28 cellular contexts compared by ENCODE assay signal in the genomic region with DNA sequence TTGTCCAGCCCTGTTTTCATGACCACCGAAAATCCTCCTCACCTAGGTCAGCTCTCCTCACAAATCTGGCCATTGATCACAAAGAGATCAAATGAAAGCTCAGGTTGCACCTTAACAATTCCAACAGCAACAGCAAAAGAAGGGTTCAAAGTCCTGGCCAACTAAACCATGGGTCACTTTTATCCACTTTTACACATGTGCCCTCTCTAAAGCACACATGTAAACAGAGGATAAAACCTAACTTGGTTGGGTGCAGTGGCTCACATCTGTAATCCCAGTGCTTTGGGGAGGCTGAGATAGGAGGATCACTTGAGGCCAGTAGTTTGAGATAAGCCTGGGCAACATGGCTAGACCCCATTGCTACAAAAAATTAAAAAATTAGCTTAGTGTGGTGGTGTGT.
"Had no signal": no experiment of that assay in that cellular context is flagged by ENCODE, and none has a peak within 500 bp of the region (broad histone marks: within the 10 kb centered on the region; RNA-seq: fewer than 3 reads in every experiment).

No MANE protein-coding gene starts in this region.

- H3K27me3 ChIP-seq: ascending aorta, cardiac muscle cell, esophagus muscularis mucosa, foreskin keratinocyte, heart right ventricle, ovary, sigmoid colon, suprapubic skin, tibial artery had no signal

- DNase-seq: activated CD4-positive, alpha-beta T cell treated with anti-CD3 and anti-CD28 coated beads for 36 hours; activated CD4-positive, alpha-beta T cell treated with anti-CD3 and anti-CD28 coated beads, Interleukin-2, amount 50 U/mL, for 4 hours; activated CD4-positive, CD25-positive, alpha-beta regulatory T cell; activated effector memory CD4-positive, alpha-beta T cell treated with anti-CD3 and anti-CD28 coated beads, Interleukin-2, amount 50 U/mL, for 16 hours; activated naive CD4-positive, alpha-beta T cell treated with anti-CD3 and anti-CD28 coated beads for 36 hours; activated naive CD8-positive, alpha-beta T cell treated with anti-CD3 and anti-CD28 coated beads, Interleukin-2, amount 10 ng/mL, durations not matched to agents 7 days and 5 days; activated T-cell treated with anti-CD3 and anti-CD28 coated beads for 4 hours; activated T-cell treated with anti-CD3 and anti-CD28 coated beads, Interleukin-2, amount 50 U/mL, for 72 hours; cerebellar nuclear complex; cortex of kidney; foreskin keratinocyte; heart right ventricle; lower lobe of right lung; mesendoderm; mucosa of descending colon; nephron progenitor cell; ovary; retina; sigmoid colon; stimulated activated naive CD4-positive, alpha-beta T cell; T-helper 9 cell; tibial artery had no signal

- H3K4me1 ChIP-seq: prostate gland had no signal

- H3K27ac Mint-ChIP-seq: activated CD4-positive, alpha-beta T cell treated with anti-CD3 and anti-CD28 coated beads for 36 hours; activated naive CD4-positive, alpha-beta T cell treated with anti-CD3 and anti-CD28 coated beads for 36 hours; activated T-cell treated with anti-CD3 and anti-CD28 coated beads, Interleukin-2, amount 50 U/mL, for 72 hours; nephron progenitor cell had no signal

- H3K9me3 ChIP-seq: ascending aorta, esophagus muscularis mucosa, heart right ventricle, lower lobe of right lung, mucosa of descending colon, ovary, prostate gland, sigmoid colon, suprapubic skin, tibial artery had no signal

- ATAC-seq: activated CD4-positive, alpha-beta T cell treated with anti-CD3 and anti-CD28 coated beads for 36 hours; activated T-cell treated with anti-CD3 and anti-CD28 coated beads, Interleukin-2, amount 50 U/mL, for 72 hours; foreskin keratinocyte; heart right ventricle; lower lobe of right lung; mucosa of descending colon had no signal

- H3K27ac ChIP-seq: ascending aorta, cardiac muscle cell, esophagus muscularis mucosa, foreskin keratinocyte, heart right ventricle, lower lobe of right lung, ovary, prostate gland, sigmoid colon, suprapubic skin, tibial artery had no signal

- H3K9me3 Mint-ChIP-seq: activated naive CD4-positive, alpha-beta T cell treated with anti-CD3 and anti-CD28 coated beads for 36 hours; activated naive CD8-positive, alpha-beta T cell treated with anti-CD3 and anti-CD28 coated beads, Interleukin-2, amount 10 ng/mL, durations not matched to agents 7 days and 5 days; activated T-cell treated with anti-CD3 and anti-CD28 coated beads, Interleukin-2, amount 50 U/mL, for 72 hours; brain had no signal

- H3K4me3 ChIP-seq: ascending aorta, cardiac muscle cell, esophagus muscularis mucosa, heart right ventricle, lower lobe of right lung, mucosa of descending colon, ovary, prostate gland, sigmoid colon, suprapubic skin, tibial artery had no signal

- H3K27me3 Mint-ChIP-seq: activated CD4-positive, alpha-beta T cell treated with anti-CD3 and anti-CD28 coated beads for 36 hours; activated naive CD8-positive, alpha-beta T cell treated with anti-CD3 and anti-CD28 coated beads, Interleukin-2, amount 10 ng/mL, durations not matched to agents 7 days and 5 days had no signal

- H3K36me3 ChIP-seq: ascending aorta, cardiac muscle cell, heart right ventricle, lower lobe of right lung, ovary, prostate gland, sigmoid colon, suprapubic skin, tibial artery had no signal

- H3K4me3 Mint-ChIP-seq: activated CD4-positive, alpha-beta T cell treated with anti-CD3 and anti-CD28 coated beads for 36 hours; activated naive CD4-positive, alpha-beta T cell treated with anti-CD3 and anti-CD28 coated beads for 36 hours; activated naive CD8-positive, alpha-beta T cell treated with anti-CD3 and anti-CD28 coated beads, Interleukin-2, amount 10 ng/mL, durations not matched to agents 7 days and 5 days; activated T-cell treated with anti-CD3 and anti-CD28 coated beads, Interleukin-2, amount 50 U/mL, for 72 hours had no signal
